In genomic region chr22:19289475-19290161, GRCh38 we compare ENCODE assay signal across 9 cellular contexts. TPM values are rescaled to one million over a fixed set of nuclear protein-coding genes. Genes with fewer than 3 reads are reported as not detected.
DNase-seq lines count a peak whose midpoint lies in the region; ATAC-seq, FAIRE-seq and TF ChIP-seq lines count a peak whose summit lies in the region.
"Had no signal": no experiment of that assay in that cellular context is flagged by ENCODE, and none has a peak within 500 bp of the region (broad histone marks: within the 10 kb centered on the region; RNA-seq: fewer than 3 reads in every experiment).

No MANE protein-coding gene starts in this region.

- H3K4me2 ChIP-seq in BLaER1 treated with 17β-estradiol and CSF1 and Interleukin-3, amounts not matched to agents 10 nM and 100 nM = peak overlapping the region; percentile 93 to 99 (median 97)
- peak overlapping the region; percentile 92 for H3K4me2 ChIP-seq in astrocyte (ENCODE audit: low read length)

- peak overlapping the region; percentile 92 for H3K4me3 Mint-ChIP-seq in astrocyte (ENCODE audit: unreplicated experiment)
- H3K4me3 Mint-ChIP-seq in naive B cell = peak overlapping the region in 6 of 8 donors; percentile 11 to 92 (median 62)

- no peaks in the 10 kb centered on the region for H3K9me3 Mint-ChIP-seq in astrocyte (ENCODE audit: unreplicated experiment)
- no peaks in the 10 kb centered on the region for H3K9me3 Mint-ChIP-seq in naive B cell

- H3K27me3 Mint-ChIP-seq in astrocyte (ENCODE audit: low read depth, unreplicated experiment) = peaks cover 5% of the 10 kb centered on the region
- H3K27me3 Mint-ChIP-seq in naive B cell = peaks cover 5 to 17% (median 6%) of the 10 kb centered on the region in 3 donors

- DNase-seq in KBM-7 (peak; percentile 24), astrocyte (ENCODE audit: low read depth) (peak; percentile 94), naive B cell (no peak), NCI-H2029 (lab: John Stamatoyannopoulos, UW) (no peak), pons (ENCODE audit: low spot score) (no peak)
- DNase-seq in stimulated activated naive CD4-positive, alpha-beta T cell (lab: John Stamatoyannopoulos, UW) = no peak
- DNase-seq: NCI-H187 treated with DMSO at 0.1 percent for 48 hours had no signal

- peak overlapping the region in 1 of 11 experiments; percentile 5; a peak in 1 of 22 replicates for H3K9ac ChIP-seq in BLaER1 treated with 17β-estradiol and CSF1 and Interleukin-3, amounts not matched to agents 10 nM and 100 nM
- H3K9ac ChIP-seq in astrocyte (ENCODE audit: low read length) = peak overlapping the region; percentile 79

- H3K9me3 ChIP-seq in BLaER1 treated with 17β-estradiol and CSF1 and Interleukin-3, amounts not matched to agents 10 nM and 100 nM (replicated peaks in 1 of 11) = no peaks in the 10 kb centered on the region
- H3K9me3 ChIP-seq in astrocyte (ENCODE audit: insufficient read depth, low read depth, low read length) = no peaks in the 10 kb centered on the region

- H3K27ac Mint-ChIP-seq in astrocyte (ENCODE audit: unreplicated experiment) (peak overlapping the region; percentile 95), naive B cell (peak overlapping the region in 2 of 6 donors; percentile 14 to 22)

- peaks cover 48 to 78% (median 76%) of the 10 kb centered on the region in 10 experiments for H3K4me1 ChIP-seq in BLaER1 treated with 17β-estradiol and CSF1 and Interleukin-3, amounts not matched to agents 10 nM and 100 nM
- H3K4me1 ChIP-seq in astrocyte (ENCODE audit: insufficient read depth, low read length) = peaks cover 41% of the 10 kb centered on the region

- H2AFZ ChIP-seq in astrocyte (ENCODE audit: low read depth, low read length) = no peak overlapping the region

- peak overlapping the region in 1 of 10 experiments; percentile 96; a peak in 1 of 20 replicates for H3K4me3 ChIP-seq in BLaER1 treated with 17β-estradiol and CSF1 and Interleukin-3, amounts not matched to agents 10 nM and 100 nM
- H3K4me3 ChIP-seq in astrocyte (ENCODE audit: insufficient read depth, low read depth, low read length) = peak overlapping the region; percentile 65

- no peak for TF ChIP-seq CTCF in astrocyte (IDR thresholded peaks at IDR 0.05; ENCODE audit: insufficient read depth, low read depth, low read length)

- H3K36me3 Mint-ChIP-seq in astrocyte (ENCODE audit: low read depth, unreplicated experiment) = peaks cover 4% of the 10 kb centered on the region
- no peaks in the 10 kb centered on the region for H3K36me3 Mint-ChIP-seq in naive B cell

- no peak overlapping the region for H3K27ac ChIP-seq in BLaER1 treated with 17β-estradiol and CSF1 and Interleukin-3, amounts not matched to agents 10 nM and 100 nM
- H3K27ac ChIP-seq in astrocyte (ENCODE audit: low read depth, low read length) = no peak overlapping the region

- FAIRE-seq in astrocyte (lab: Jason Lieb, UNC) = peak; percentile 91

- peaks cover 0 to 14% (median 12%) of the 10 kb centered on the region in 11 experiments; a peak in 18 of 22 replicates for H3K27me3 ChIP-seq in BLaER1 treated with 17β-estradiol and CSF1 and Interleukin-3, amounts not matched to agents 10 nM and 100 nM
- H3K27me3 ChIP-seq in astrocyte (ENCODE audit: insufficient read depth, low read length) = peaks cover 5% of the 10 kb centered on the region

- in situ Hi-C loops in KBM-7 (cut with MboI; ENCODE audit: low pct_unique_long_range_greater_than_20kb, low sequenced_read_pairs) = no loop called here

- H3K36me3 ChIP-seq in BLaER1 treated with 17β-estradiol and CSF1 and Interleukin-3, amounts not matched to agents 10 nM and 100 nM = no peaks in the 10 kb centered on the region
- H3K36me3 ChIP-seq in astrocyte (ENCODE audit: insufficient read depth, low read length) = no peaks in the 10 kb centered on the region

- H4K20me1 ChIP-seq in BLaER1 treated with 17β-estradiol and CSF1 and Interleukin-3, amounts not matched to agents 10 nM and 100 nM = peaks cover 0 to 9% (median 0%) of the 10 kb centered on the region in 11 experiments; a peak in 2 of 22 replicates
- peaks cover 12% of the 10 kb centered on the region for H4K20me1 ChIP-seq in astrocyte (ENCODE audit: insufficient read depth, low read length)

- ATAC-seq in naive B cell (ENCODE audit: low read depth in 2 of 2) = no peak
- ATAC-seq in GM18868 (IDR thresholded peaks at IDR 0.05; ENCODE audit: unreplicated experiment) = no peak

- peaks cover 40% of the 10 kb centered on the region for H3K4me1 Mint-ChIP-seq in astrocyte (ENCODE audit: low read depth, unreplicated experiment)
- peaks cover 11 to 21% (median 18%) of the 10 kb centered on the region in 3 donors for H3K4me1 Mint-ChIP-seq in naive B cell

- H3K79me2 ChIP-seq in astrocyte (ENCODE audit: insufficient read depth, low read length) = no peaks in the 10 kb centered on the region

RNA-seq across cellular contexts. Expression of gene CLTCL1, which starts 1.9 kb away (rescaled TPM):
- 54.4 and 65.3 TPM in 2 replicates for total RNA-seq in astrocyte
- polyA plus RNA-seq in naive B cell (ENCODE audit: low read depth in 6 of 6) = 1 to 10 TPM in 2 of 6 donors, under 1 TPM in 3, not detected in 1; 0.17 to 1.7 (median 0.80) TPM

Comparison
In these comparisons a context has a peak if more than half of its experiments do, and no peak if none do; other contexts are left out.
1. DNase-seq: peak in KBM-7 (single experiment) and astrocyte (single experiment); none in naive B cell (single experiment), NCI-H2029 (single experiment), pons (single experiment) and stimulated activated naive CD4-positive, alpha-beta T cell (0 of 6).